ENCODE assay signal across 9 cellular contexts in the genomic region with DNA sequence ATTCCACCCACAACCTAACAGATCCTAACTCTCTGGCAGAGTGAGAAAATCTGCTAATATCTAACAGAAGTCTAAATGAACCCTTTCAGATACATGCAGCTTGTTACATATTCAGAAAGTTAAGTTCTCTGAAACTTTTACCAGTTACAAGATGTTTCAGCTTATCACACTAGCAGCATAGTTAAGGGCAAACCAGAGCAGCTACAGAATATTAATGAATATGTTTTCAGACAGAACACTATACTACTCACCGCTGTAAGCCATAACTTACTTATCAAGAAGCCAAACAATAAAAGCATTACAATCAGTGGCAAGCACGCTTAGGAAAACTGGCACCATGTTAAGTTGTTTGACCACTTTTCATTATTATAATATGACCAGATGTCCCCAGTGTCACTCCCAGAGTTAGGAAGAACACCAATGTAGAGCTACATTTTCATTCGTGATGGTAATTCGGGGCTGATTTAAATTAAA. TPM values are rescaled to one million over a fixed set of nuclear protein-coding genes. Genes with fewer than 3 reads are reported as not detected.
DNase-seq lines count a peak whose midpoint lies in the region; ATAC-seq, FAIRE-seq and TF ChIP-seq lines count a peak whose summit lies in the region.
"Had no signal": no experiment of that assay in that cellular context is flagged by ENCODE, and none has a peak within 500 bp of the region (broad histone marks: within the 10 kb centered on the region; RNA-seq: fewer than 3 reads in every experiment).

No MANE protein-coding gene starts in this region.

- H3K9me3 Mint-ChIP-seq in activated T-cell treated with anti-CD3 and anti-CD28 coated beads, Interleukin-2, amount 50 U/mL, for 24 hours = no peaks in the 10 kb centered on the region
- H3K9me3 Mint-ChIP-seq: activated naive CD8-positive, alpha-beta T cell treated with anti-CD3 and anti-CD28 coated beads, Interleukin-2, amount 10 ng/mL, durations not matched to agents 7 days and 5 days had no signal

- peaks cover 5 to 26% of the 10 kb centered on the region in 2 donors for H3K4me1 ChIP-seq in ascending aorta
- peaks cover 17 to 34% of the 10 kb centered on the region in 2 donors for H3K4me1 ChIP-seq in kidney (ENCODE audit: control insufficient read depth in 1 of 2, insufficient read depth in 1 of 2, low read depth in 1 of 2, low read length in 2 of 2)
- peaks cover 43 to 67% of the 10 kb centered on the region in 2 donors for H3K4me1 ChIP-seq in thoracic aorta (ENCODE audit: control insufficient read depth in 1 of 2, low read depth in 2 of 2)

- no peaks in the 10 kb centered on the region for H3K36me3 ChIP-seq in ascending aorta
- no peaks in the 10 kb centered on the region for H3K36me3 ChIP-seq in kidney (ENCODE audit: control insufficient read depth in 1 of 2, insufficient read depth in 2 of 2, low read length in 2 of 2)
- H3K36me3 ChIP-seq in thoracic aorta = no peaks in the 10 kb centered on the region

- intact Hi-C loops in ascending aorta (cut with DNase I) (no loop called here), kidney (cut with DNase I) (no loop called here)

- peak overlapping the region; percentile 72 for H3K27ac Mint-ChIP-seq in activated T-cell treated with anti-CD3 and anti-CD28 coated beads, Interleukin-2, amount 50 U/mL, for 24 hours
- H3K27ac Mint-ChIP-seq: activated naive CD8-positive, alpha-beta T cell treated with anti-CD3 and anti-CD28 coated beads, Interleukin-2, amount 10 ng/mL, durations not matched to agents 7 days and 5 days had no signal

- H3K27me3 Mint-ChIP-seq in activated T-cell treated with anti-CD3 and anti-CD28 coated beads, Interleukin-2, amount 50 U/mL, for 24 hours = peaks cover 7% of the 10 kb centered on the region
- H3K27me3 Mint-ChIP-seq: activated naive CD8-positive, alpha-beta T cell treated with anti-CD3 and anti-CD28 coated beads, Interleukin-2, amount 10 ng/mL, durations not matched to agents 7 days and 5 days had no signal

- H3K4me3 ChIP-seq in ascending aorta = peak overlapping the region; percentile 72 to 90
- peak overlapping the region; percentile 31 to 65 for H3K4me3 ChIP-seq in kidney (ENCODE audit: low read length in 2 of 2)
- H3K4me3 ChIP-seq in thoracic aorta = peak overlapping the region; percentile 96

- H3K27ac ChIP-seq in ascending aorta (peak overlapping the region; percentile 97 to 99), kidney (ENCODE audit: low read depth in 2 of 2, low read length in 2 of 2) (no peak overlapping the region), thoracic aorta (peak overlapping the region; percentile 98 to 100)

- FAIRE-seq in kidney (lab: Jason Lieb, UNC) = no peak

- H3K9ac ChIP-seq in kidney (ENCODE audit: low read length in 2 of 2) = no peak overlapping the region

- TF ChIP-seq CTCF in ascending aorta (IDR thresholded peaks at IDR 0.05) (no peak), kidney (IDR thresholded peaks at IDR 0.05; ENCODE audit: borderline replicate concordance, extremely low read depth, insufficient read depth) (no peak), thoracic aorta (IDR thresholded peaks at IDR 0.05) (no peak)

- ATAC-seq in thoracic aorta (ENCODE audit: insufficient number of reproducible peaks, low FRiP score, low read depth) = no peak
- no peak for ATAC-seq in HG02981 (IDR thresholded peaks at IDR 0.05; ENCODE audit: unreplicated experiment)
- no peak for ATAC-seq in stimulated activated naive CD8-positive, alpha-beta T cell treated with anti-CD3 and anti-CD28 coated beads, Interleukin-15, Interleukin-2, amounts not matched to agents 100 U/mL and 50 U/mL, for 24 hours

- H3K27me3 ChIP-seq in ascending aorta (no peaks in the 10 kb centered on the region), thoracic aorta (replicated peaks; ENCODE audit: insufficient read depth) (no peaks in the 10 kb centered on the region)

- no peak for DNase-seq in activated T-cell treated with anti-CD3 and anti-CD28 coated beads, Interleukin-2, amount 50 U/mL, for 24 hours
- no peak for DNase-seq in activated T-cell treated with anti-CD3 and anti-CD28 coated beads, Interleukin-2, amount 50 U/mL, for 48 hours
- no peak for DNase-seq in ascending aorta (ENCODE audit: low spot score in 2 of 2)
- no peak for DNase-seq in kidney
- no peak for DNase-seq in thoracic aorta (ENCODE audit: low spot score)
- no peak for DNase-seq in AG08395 (ENCODE audit: low spot score)
- DNase-seq in stimulated activated naive CD8-positive, alpha-beta T cell treated with anti-CD3 and anti-CD28 coated beads, Interleukin-15, Interleukin-2, amounts not matched to agents 100 U/mL and 50 U/mL, for 24 hours = no peak
- DNase-seq: activated naive CD8-positive, alpha-beta T cell treated with anti-CD3 and anti-CD28 coated beads, Interleukin-2, amount 10 ng/mL, durations not matched to agents 7 days and 5 days had no signal

- H3K9me3 ChIP-seq in ascending aorta (no peaks in the 10 kb centered on the region), kidney (ENCODE audit: control insufficient read depth in 1 of 2, low read length in 2 of 2) (no peaks in the 10 kb centered on the region), thoracic aorta (no peaks in the 10 kb centered on the region)

- H3K4me1 Mint-ChIP-seq in activated T-cell treated with anti-CD3 and anti-CD28 coated beads, Interleukin-2, amount 50 U/mL, for 24 hours (ENCODE audit: low read depth) = peaks cover 76% of the 10 kb centered on the region

- peak overlapping the region; percentile 64 for H3K4me3 Mint-ChIP-seq in activated T-cell treated with anti-CD3 and anti-CD28 coated beads, Interleukin-2, amount 50 U/mL, for 24 hours
- H3K4me3 Mint-ChIP-seq: activated naive CD8-positive, alpha-beta T cell treated with anti-CD3 and anti-CD28 coated beads, Interleukin-2, amount 10 ng/mL, durations not matched to agents 7 days and 5 days had no signal

- peaks cover 8% of the 10 kb centered on the region for H3K36me3 Mint-ChIP-seq in activated T-cell treated with anti-CD3 and anti-CD28 coated beads, Interleukin-2, amount 50 U/mL, for 24 hours (ENCODE audit: low read depth)

RNA-seq across cellular contexts. Expression of a gene that starts 2.7 kb away (rescaled TPM):
- total RNA-seq in ascending aorta (569 TPM), kidney (410 TPM), thoracic aorta (1,000 to 10,000 TPM; 1,541 to 1,574 TPM)
- polyA plus RNA-seq in kidney (ENCODE audit: insufficient read depth, low read depth, low replicate concordance) = 156 TPM

Comparison
In these comparisons a context has a peak if more than half of its experiments do, and no peak if none do; other contexts are left out.
1. H3K27ac ChIP-seq: peak in ascending aorta (2 of 2) and thoracic aorta (2 of 2); none in kidney (0 of 2).
2. Peak in every context shown above with its lines, with median percentiles within 50 percentile points of each other: H3K4me3 ChIP-seq.